ENCODE assay signal across 18 cellular contexts in the genomic region with DNA sequence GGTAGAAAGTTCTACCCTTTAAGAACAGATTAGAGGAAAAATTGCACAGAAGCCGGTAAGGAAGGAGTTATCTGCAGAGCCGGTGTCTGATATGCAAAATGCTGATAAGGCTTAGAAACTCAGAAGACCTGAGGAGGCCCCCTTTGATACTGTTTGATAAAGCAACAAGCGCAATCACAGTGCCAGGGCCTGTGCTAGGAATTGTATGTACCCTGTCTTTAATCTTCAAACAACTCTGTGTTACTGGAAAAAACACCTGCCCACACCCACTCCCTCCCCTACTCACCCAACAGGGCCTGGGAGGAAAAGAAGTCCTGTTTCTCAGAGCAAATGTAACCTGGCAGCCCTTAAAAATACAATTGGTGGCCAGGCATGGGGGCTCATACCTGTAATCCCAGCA.
DNase-seq lines count a peak whose midpoint lies in the region; ATAC-seq, FAIRE-seq and TF ChIP-seq lines count a peak whose summit lies in the region.
"Had no signal": no experiment of that assay in that cellular context is flagged by ENCODE, and none has a peak within 500 bp of the region (broad histone marks: within the 10 kb centered on the region; RNA-seq: fewer than 3 reads in every experiment).

No MANE protein-coding gene starts in this region.

- ATAC-seq in HG02571 (IDR thresholded peaks at IDR 0.05; ENCODE audit: unreplicated experiment) = no peak
- ATAC-seq: sciatic nerve had no signal

- TF ChIP-seq POLR2A in uterus (IDR thresholded peaks at IDR 0.05) = no peak

- intact Hi-C loops in CD4-positive, alpha-beta memory T cell (cut with micrococcal nuclease) = no loop called here
- intact Hi-C loops in activated T-helper 1 cell treated with anti-CD3 and anti-CD28 coated beads, Interleukin-12 subunit alpha, Interleukin-12 subunit beta, Interleukin-2, Interleukin-4 antibody, amounts not matched to agents 30 ng/mL and 10 ng/mL and 1 ng/mL, durations not matched to agents 14 hours and 24 hours and 36 hours (cut with micrococcal nuclease) = loop anchor here (5.0 kb wide), 3 partner anchors 162 to 337 kb away; a partner anchor contains a TSS
- intact Hi-C loops in uterus (cut with DNase I; ENCODE audit: low total_unique reads) = no loop called here

- H3K27me3 Mint-ChIP-seq in CD4-positive, alpha-beta memory T cell = no peaks in the 10 kb centered on the region
- no peaks in the 10 kb centered on the region for H3K27me3 Mint-ChIP-seq in activated T-helper 1 cell treated with anti-CD3 and anti-CD28 coated beads, Interleukin-12 subunit alpha, Interleukin-12 subunit beta, Interleukin-2, Interleukin-4 antibody, amounts not matched to agents 30 ng/mL and 10 ng/mL and 1 ng/mL, durations not matched to agents 14 hours and 24 hours and 36 hours (ENCODE audit: insufficient read depth)

- H3K4me3 Mint-ChIP-seq in CD4-positive, alpha-beta memory T cell = no peak overlapping the region
- peak overlapping the region; percentile 61 for H3K4me3 Mint-ChIP-seq in activated T-helper 1 cell treated with anti-CD3 and anti-CD28 coated beads, Interleukin-12 subunit alpha, Interleukin-12 subunit beta, Interleukin-2, Interleukin-4 antibody, amounts not matched to agents 30 ng/mL and 10 ng/mL and 1 ng/mL, durations not matched to agents 14 hours and 24 hours and 36 hours

- no peak for DNase-seq in CD4-positive, alpha-beta memory T cell
- DNase-seq in GM06990 (ENCODE audit: extremely low read depth, insufficient read length) = no peak
- no peak for DNase-seq in activated T-helper 1 cell treated with anti-CD3 and anti-CD28 coated beads, Interleukin-12 subunit alpha, Interleukin-12 subunit beta, Interleukin-2, Interleukin-4 antibody, amounts not matched to agents 30 ng/mL and 10 ng/mL and 1 ng/mL, durations not matched to agents 14 hours and 24 hours and 36 hours (ENCODE audit: low spot score)
- no peak for DNase-seq in uterus
- no peak for DNase-seq in frontal cortex (ENCODE audit: low spot score in 2 of 2)
- DNase-seq: activated gamma-delta T cell; AML-193; GM23248; IMR-90; NCI-H2081 treated with DMSO at 0.1 percent for 48 hours; NCI-H524; stimulated activated CD4-positive, alpha-beta T cell treated with anti-CD3 and anti-CD28 coated beads, Interleukin-1b, Interleukin-23, amount 100 ng/mL, for 48 hours had no signal

- no peak for FAIRE-seq in frontal cortex (lab: Jason Lieb, UNC)
- FAIRE-seq: colon, endothelial cell of umbilical vein had no signal

- peaks cover 34 to 74% (median 46%) of the 10 kb centered on the region in 4 donors for H3K4me1 Mint-ChIP-seq in CD4-positive, alpha-beta memory T cell
- peaks cover 79% of the 10 kb centered on the region for H3K4me1 Mint-ChIP-seq in activated T-helper 1 cell treated with anti-CD3 and anti-CD28 coated beads, Interleukin-12 subunit alpha, Interleukin-12 subunit beta, Interleukin-2, Interleukin-4 antibody, amounts not matched to agents 30 ng/mL and 10 ng/mL and 1 ng/mL, durations not matched to agents 14 hours and 24 hours and 36 hours (ENCODE audit: low read depth)

- no peaks in the 10 kb centered on the region for H3K9me3 ChIP-seq in CD4-positive, alpha-beta memory T cell (ENCODE audit: control insufficient read depth in 1 of 2, low read length in 2 of 2)
- no peaks in the 10 kb centered on the region for H3K9me3 ChIP-seq in muscle layer of duodenum (ENCODE audit: control insufficient read depth in 1 of 2, low read length in 2 of 2)
- H3K9me3 ChIP-seq in uterus = no peaks in the 10 kb centered on the region
- H3K9me3 ChIP-seq: SJSA1 had no signal

- CTCF ChIA-PET in CD4-positive, alpha-beta memory T cell (lab: Charles Lee; ENCODE audit: partially characterized antibody) = no interaction called here

- H3K27ac ChIP-seq in CD4-positive, alpha-beta memory T cell (ENCODE audit: low read depth, low read length) = no peak overlapping the region
- H3K27ac ChIP-seq in muscle layer of duodenum (ENCODE audit: low read length) (peak overlapping the region; percentile 14), uterus (no peak overlapping the region)
- H3K27ac ChIP-seq: GM23248, SJSA1 had no signal

- H3K27me3 ChIP-seq in CD4-positive, alpha-beta memory T cell (ENCODE audit: insufficient read depth, low read length) = no peaks in the 10 kb centered on the region
- H3K27me3 ChIP-seq in GM06990 (replicated peaks; ENCODE audit: control insufficient read depth, insufficient read depth, low read length) (no peaks in the 10 kb centered on the region), muscle layer of duodenum (ENCODE audit: low read depth, low read length) (no peaks in the 10 kb centered on the region), uterus (no peaks in the 10 kb centered on the region)
- H3K27me3 ChIP-seq: SJSA1 had no signal

- H3K27ac Mint-ChIP-seq in CD4-positive, alpha-beta memory T cell = peak overlapping the region in 5 of 7 donors; percentile 3 to 73 (median 36)
- H3K27ac Mint-ChIP-seq in activated T-helper 1 cell treated with anti-CD3 and anti-CD28 coated beads, Interleukin-12 subunit alpha, Interleukin-12 subunit beta, Interleukin-2, Interleukin-4 antibody, amounts not matched to agents 30 ng/mL and 10 ng/mL and 1 ng/mL, durations not matched to agents 14 hours and 24 hours and 36 hours = peak overlapping the region; percentile 86

- H3K36me3 ChIP-seq in CD4-positive, alpha-beta memory T cell (ENCODE audit: insufficient read depth, low read length) = no peaks in the 10 kb centered on the region
- H3K36me3 ChIP-seq in GM06990 (ENCODE audit: control insufficient read depth, insufficient read depth, low read length) (no peaks in the 10 kb centered on the region; the same call in 1 of the 2 replicates), muscle layer of duodenum (ENCODE audit: control insufficient read depth in 1 of 2, insufficient read depth in 2 of 2, low read length in 2 of 2) (no peaks in the 10 kb centered on the region), uterus (no peaks in the 10 kb centered on the region)
- H3K36me3 ChIP-seq: SJSA1 had no signal

- POLR2A ChIA-PET in CD4-positive, alpha-beta memory T cell (lab: Charles Lee; ENCODE audit: partially characterized antibody) = interaction anchor here (0.7 kb wide), 1 partner anchor 15 kb away, joined by 3 read pairs; no protein-coding TSS in a partner anchor

- H3K36me3 Mint-ChIP-seq in CD4-positive, alpha-beta memory T cell = peaks cover 0 to 6% of the 10 kb centered on the region in 2 donors
- H3K36me3 Mint-ChIP-seq in activated T-helper 1 cell treated with anti-CD3 and anti-CD28 coated beads, Interleukin-12 subunit alpha, Interleukin-12 subunit beta, Interleukin-2, Interleukin-4 antibody, amounts not matched to agents 30 ng/mL and 10 ng/mL and 1 ng/mL, durations not matched to agents 14 hours and 24 hours and 36 hours (ENCODE audit: low read depth) = peaks cover 15% of the 10 kb centered on the region

- H3K4me3 ChIP-seq in CD4-positive, alpha-beta memory T cell (ENCODE audit: low read length in 2 of 2) = no peak overlapping the region
- H3K4me3 ChIP-seq in GM06990 (replicated peaks; ENCODE audit: low read depth, low read length) (peak overlapping the region; percentile 29), muscle layer of duodenum (ENCODE audit: low read depth in 1 of 2, low read length in 2 of 2) (no peak overlapping the region), uterus (no peak overlapping the region)
- H3K4me3 ChIP-seq: GM23248, SJSA1 had no signal

- TF ChIP-seq CTCF in GM06990 (IDR thresholded peaks at IDR 0.05; ENCODE audit: insufficient read depth, low read length, poor library complexity, severe bottlenecking) = no peak
- TF ChIP-seq CTCF in uterus (IDR thresholded peaks at IDR 0.05) = no peak

- no peaks in the 10 kb centered on the region for H3K9me3 Mint-ChIP-seq in CD4-positive, alpha-beta memory T cell
- H3K9me3 Mint-ChIP-seq in activated T-helper 1 cell treated with anti-CD3 and anti-CD28 coated beads, Interleukin-12 subunit alpha, Interleukin-12 subunit beta, Interleukin-2, Interleukin-4 antibody, amounts not matched to agents 30 ng/mL and 10 ng/mL and 1 ng/mL, durations not matched to agents 14 hours and 24 hours and 36 hours = no peaks in the 10 kb centered on the region

- H3K4me1 ChIP-seq in CD4-positive, alpha-beta memory T cell (ENCODE audit: insufficient read depth, low read length) = peaks cover 22% of the 10 kb centered on the region
- peaks cover 0 to 8% of the 10 kb centered on the region in 2 donors for H3K4me1 ChIP-seq in muscle layer of duodenum (ENCODE audit: control insufficient read depth in 1 of 2, insufficient read depth in 2 of 2, low read length in 2 of 2)
- no peaks in the 10 kb centered on the region for H3K4me1 ChIP-seq in uterus
- H3K4me1 ChIP-seq: SJSA1 had no signal
